In genomic region chr4:7608043-7608442, GRCh38 we compare ENCODE assay signal across 27 cellular contexts.
DNase-seq lines count a peak whose midpoint lies in the region; ATAC-seq and TF ChIP-seq lines count a peak whose summit lies in the region.
"Had no signal": no experiment of that assay in that cellular context is flagged by ENCODE, and none has a peak within 500 bp of the region (broad histone marks: within the 10 kb centered on the region; RNA-seq: fewer than 3 reads in every experiment).

No MANE protein-coding gene starts in this region.

- H3K4me1 ChIP-seq in BLaER1 (peaks cover 30% of the 10 kb centered on the region), upper lobe of right lung (no peaks in the 10 kb centered on the region)
- H3K4me1 ChIP-seq: BE2C had no signal

- no peak overlapping the region for H3K9ac ChIP-seq in BLaER1
- H3K9ac ChIP-seq: GM23248 had no signal

- H4K20me1 ChIP-seq in BLaER1, result no peaks in the 10 kb centered on the region

- DNase-seq in NCI-H2029 (lab: John Stamatoyannopoulos, UW) (peak; percentile 48), NCI-H2029 treated with DMSO at 0.1 percent for 48 hours (lab: John Stamatoyannopoulos, UW) (no peak), UCSD-AML1 (lab: John Stamatoyannopoulos, UW; ENCODE audit: unreplicated experiment) (peak; percentile 26), left lobe of liver (ENCODE audit: low spot score) (no peak), upper lobe of right lung (no peak), NCI-H1694 (lab: John Stamatoyannopoulos, UW) (no peak), NCI-H2107 (lab: John Stamatoyannopoulos, UW) (no peak)
- DNase-seq: 8988T; ACHN; BE2C; CD4-positive, CD25-positive, alpha-beta regulatory T cell; GDM1; GM23248; H7; Karpas-422; NCI-H1092 treated with DMSO at 0.1 percent for 48 hours; NCI-H1436 treated with DMSO at 0.1 percent for 48 hours; NCI-H1930; NCI-H2171; NCI-H226; NCI-H524 treated with DMSO at 0.1 percent for 48 hours; SHP77 treated with DMSO at 0.1 percent for 48 hours had no signal

- H3K27me3 ChIP-seq in BLaER1 (no peaks in the 10 kb centered on the region), upper lobe of right lung (no peaks in the 10 kb centered on the region)
- H3K27me3 ChIP-seq: BE2C had no signal

- H3K27ac ChIP-seq in BLaER1 (peak overlapping the region; percentile 62), upper lobe of right lung (no peak overlapping the region)
- H3K27ac ChIP-seq: GM23248, HL-60, RWPE1 had no signal

- H3K4me3 ChIP-seq in BLaER1 (no peak overlapping the region), upper lobe of right lung (no peak overlapping the region)
- H3K4me3 ChIP-seq: GM12878, GM23248 had no signal

- intact Hi-C loops in upper lobe of right lung (cut with DNase I), result no loop called here

- TF ChIP-seq CTCF in upper lobe of right lung (IDR thresholded peaks at IDR 0.05), result no peak

- H3K4me2 ChIP-seq in BLaER1, result peak overlapping the region; percentile 59

- ATAC-seq in left lobe of liver (peak; percentile 36), upper lobe of right lung (no peak)
- ATAC-seq: GM12878, Panc1 had no signal

- H3K9me3 ChIP-seq in BLaER1 (peaks cover 20% of the 10 kb centered on the region), upper lobe of right lung (peaks cover 4% of the 10 kb centered on the region)
- H3K9me3 ChIP-seq: BE2C had no signal

- H3K36me3 ChIP-seq in BLaER1, result peaks cover 16% of the 10 kb centered on the region; the same call in 1 of the 2 replicates
- H3K36me3 ChIP-seq in upper lobe of right lung, result no peaks in the 10 kb centered on the region
- H3K36me3 ChIP-seq: BE2C had no signal

Comparison
In these comparisons a context has a peak if more than half of its experiments do, and no peak if none do; other contexts are left out.
1. DNase-seq: peak in NCI-H2029 (single experiment) and UCSD-AML1 (single experiment); none in NCI-H2029 treated with DMSO at 0.1 percent for 48 hours (single experiment), left lobe of liver (single experiment), upper lobe of right lung (single experiment), NCI-H1694 (single experiment) and NCI-H2107 (single experiment).